Comparison of ENCODE assay signal across 8 cellular contexts in the genomic region with DNA sequence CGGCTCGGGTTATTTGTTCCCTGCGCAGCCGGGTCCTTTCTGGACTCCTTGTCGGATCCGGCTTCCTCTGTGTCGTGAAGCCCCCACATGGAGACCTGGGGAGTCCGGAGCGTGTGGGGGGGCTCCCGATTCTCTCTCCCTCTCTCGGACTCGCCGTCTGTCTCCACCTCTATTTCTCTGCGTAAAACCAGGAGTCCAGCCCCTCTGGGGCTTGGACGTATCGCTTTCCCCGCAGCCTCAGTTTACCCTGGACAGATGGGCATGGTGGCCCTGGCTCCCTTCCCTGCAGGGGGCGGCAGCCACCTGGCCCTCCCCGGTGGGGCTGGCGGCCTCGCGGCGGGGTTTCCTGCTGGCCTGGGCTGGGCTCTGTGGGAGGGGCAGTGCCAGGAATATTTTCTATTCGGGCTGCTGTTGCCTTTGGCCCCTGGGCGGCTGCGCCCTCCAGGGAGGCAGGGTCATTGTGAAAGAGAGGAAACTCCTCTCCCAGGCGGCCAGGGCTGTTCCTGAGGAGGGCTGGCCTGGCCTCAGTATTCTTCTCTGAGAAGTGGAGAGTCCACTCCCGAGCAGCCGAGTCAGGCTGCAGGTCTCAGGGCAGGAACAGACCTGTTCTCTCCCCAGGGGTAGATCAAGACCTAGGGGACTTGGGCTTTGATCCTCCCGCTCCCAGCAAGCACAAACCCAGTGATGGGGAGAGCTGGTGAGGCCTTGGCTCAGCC. TPM values are rescaled to one million over a fixed set of nuclear protein-coding genes. Genes with fewer than 3 reads are reported as not detected.
DNase-seq lines count a peak whose midpoint lies in the region; ATAC-seq, FAIRE-seq and TF ChIP-seq lines count a peak whose summit lies in the region.

No MANE protein-coding gene starts in this region.

- peaks cover 10% of the 10 kb centered on the region for H3K9me3 Mint-ChIP-seq in neural crest cell
- H3K9me3 Mint-ChIP-seq in activated CD4-positive, alpha-beta T cell treated with anti-CD3 and anti-CD28 coated beads, Interleukin-2, amount 10 ng/mL, durations not matched to agents 7 days and 5 days = peaks cover 11% of the 10 kb centered on the region

- peak overlapping the region; percentile 79 for H3K4me3 Mint-ChIP-seq in neural crest cell
- H3K4me3 Mint-ChIP-seq in activated CD4-positive, alpha-beta T cell treated with anti-CD3 and anti-CD28 coated beads, Interleukin-2, amount 10 ng/mL, durations not matched to agents 7 days and 5 days = no peak overlapping the region

- CTCF ChIA-PET in activated CD4-positive, alpha-beta T cell treated with anti-CD3 and anti-CD28 coated beads, Interleukin-2, amount 10 ng/mL, durations not matched to agents 7 days and 5 days (lab: Charles Lee) = interaction anchor here (1.5 kb wide), 1 partner anchor 15 kb away, joined by 4 read pairs; no protein-coding TSS in a partner anchor

- ATAC-seq in esophagus mucosa = peak; percentile 38

- DNase-seq in Daoy (ENCODE audit: low read depth) (peak; percentile 76), NCI-H69 (lab: John Stamatoyannopoulos, UW) (peak; percentile 83), neural crest cell (ENCODE audit: low read depth, low spot score) (no peak), RKO (ENCODE audit: low spot score) (no peak), frontal cortex (ENCODE audit: low spot score in 2 of 2) (no peak)
- no peak for DNase-seq in activated CD4-positive, alpha-beta T cell treated with anti-CD3 and anti-CD28 coated beads, Interleukin-2, amount 10 ng/mL, durations not matched to agents 7 days and 5 days
- DNase-seq in stimulated activated naive CD4-positive, alpha-beta T cell (lab: John Stamatoyannopoulos, UW) = no peak

- H3K27me3 Mint-ChIP-seq in neural crest cell (ENCODE audit: low read depth) = peaks cover 44% of the 10 kb centered on the region
- H3K27me3 Mint-ChIP-seq in activated CD4-positive, alpha-beta T cell treated with anti-CD3 and anti-CD28 coated beads, Interleukin-2, amount 10 ng/mL, durations not matched to agents 7 days and 5 days = peaks cover 24% of the 10 kb centered on the region

- no peak for TF ChIP-seq CTCF in neural crest cell (conservative IDR thresholded peaks at IDR 0.05)

- no peak overlapping the region for H3K27ac Mint-ChIP-seq in neural crest cell (ENCODE audit: unreplicated experiment)
- H3K27ac Mint-ChIP-seq in activated CD4-positive, alpha-beta T cell treated with anti-CD3 and anti-CD28 coated beads, Interleukin-2, amount 10 ng/mL, durations not matched to agents 7 days and 5 days = no peak overlapping the region

- POLR2A ChIA-PET in activated CD4-positive, alpha-beta T cell treated with anti-CD3 and anti-CD28 coated beads, Interleukin-2, amount 10 ng/mL, durations not matched to agents 7 days and 5 days (lab: Charles Lee) = no interaction called here

- H3K4me1 Mint-ChIP-seq in neural crest cell = peaks cover 27% of the 10 kb centered on the region
- H3K4me1 Mint-ChIP-seq in activated CD4-positive, alpha-beta T cell treated with anti-CD3 and anti-CD28 coated beads, Interleukin-2, amount 10 ng/mL, durations not matched to agents 7 days and 5 days = peaks cover 11% of the 10 kb centered on the region

- no peaks in the 10 kb centered on the region for H3K36me3 Mint-ChIP-seq in neural crest cell (ENCODE audit: low read depth)
- no peaks in the 10 kb centered on the region for H3K36me3 Mint-ChIP-seq in activated CD4-positive, alpha-beta T cell treated with anti-CD3 and anti-CD28 coated beads, Interleukin-2, amount 10 ng/mL, durations not matched to agents 7 days and 5 days (ENCODE audit: low read depth)

- FAIRE-seq in frontal cortex (lab: Jason Lieb, UNC) = no peak

RNA-seq across cellular contexts. Expression of a gene that starts 0.7 kb away (rescaled TPM):
- 84.5 and 86.7 TPM in 2 replicates for total RNA-seq in Daoy (2014; rRNA removed; shearing (Covaris generic))
- 101 TPM for total RNA-seq in esophagus mucosa
- total RNA-seq in neural crest cell = 4.0 and 4.5 TPM in 2 replicates
- 16.7 TPM for total RNA-seq in frontal cortex
- total RNA-seq in activated CD4-positive, alpha-beta T cell treated with anti-CD3 and anti-CD28 coated beads, Interleukin-2, amount 10 ng/mL, durations not matched to agents 7 days and 5 days = 1 to 10 TPM; 3.3 to 3.9 TPM

Comparison
In these comparisons a context has a peak if more than half of its experiments do, and no peak if none do; other contexts are left out.
1. DNase-seq: peak in Daoy (single experiment) and NCI-H69 (single experiment); none in neural crest cell (single experiment), RKO (single experiment), frontal cortex (0 of 2), activated CD4-positive, alpha-beta T cell treated with anti-CD3 and anti-CD28 coated beads, Interleukin-2, amount 10 ng/mL, durations not matched to agents 7 days and 5 days (single experiment) and stimulated activated naive CD4-positive, alpha-beta T cell (0 of 6).